Comparison of ENCODE assay signal across 12 cellular contexts in the genomic region with DNA sequence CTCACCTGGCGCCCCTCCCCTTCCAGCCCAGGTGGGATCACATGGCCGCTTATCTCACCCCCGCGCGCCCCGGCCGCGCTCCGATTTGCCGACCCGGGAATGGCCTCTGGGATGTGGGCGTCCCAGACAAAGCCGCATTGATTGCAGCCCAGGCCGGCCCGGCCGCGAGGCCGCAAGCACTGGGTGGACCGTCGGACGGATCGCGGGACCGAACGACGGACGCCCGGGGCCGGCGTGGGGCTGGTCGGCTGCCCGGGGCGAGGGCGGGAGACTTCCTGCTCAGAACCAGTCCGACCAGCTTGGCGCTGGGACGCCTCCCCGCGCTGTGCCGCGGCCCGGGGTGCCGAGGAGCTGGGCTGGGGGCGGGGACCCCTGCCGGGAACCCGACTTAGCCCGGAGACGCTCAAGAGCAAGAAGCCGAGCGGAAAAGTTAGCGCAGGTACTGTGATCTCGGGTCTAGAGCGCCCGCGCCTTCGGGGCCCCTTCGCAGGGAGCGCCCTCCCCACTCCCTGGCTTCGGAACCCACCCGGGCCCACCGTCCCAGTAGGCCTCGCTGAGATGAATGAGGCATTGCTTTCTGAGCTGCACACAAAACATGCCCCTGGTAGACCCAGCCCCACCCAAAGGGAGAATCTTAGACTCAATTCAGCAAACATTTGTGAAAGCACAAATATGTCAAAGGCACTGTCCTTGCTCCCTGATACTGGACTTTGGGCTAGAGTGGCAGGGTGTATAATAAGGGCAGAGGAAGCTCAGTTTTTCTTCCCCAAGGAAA. TPM values are rescaled to one million over a fixed set of nuclear protein-coding genes. Genes with fewer than 3 reads are reported as not detected.
A peak's percentile ranks its signal among the peaks of the same experiment; 100 is the strongest.
DNase-seq lines count a peak whose midpoint lies in the region; ATAC-seq and TF ChIP-seq lines count a peak whose summit lies in the region.
"Had no signal": no experiment of that assay in that cellular context is flagged by ENCODE, and none has a peak within 500 bp of the region (broad histone marks: within the 10 kb centered on the region; RNA-seq: fewer than 3 reads in every experiment).

No MANE protein-coding gene starts in this region.

- ATAC-seq in psoas muscle (peak in 3 of 4 donors; percentile 7 to 17 (median 15)), HG02973 (IDR thresholded peaks at IDR 0.05; ENCODE audit: unreplicated experiment) (no peak)

- H3K27me3 ChIP-seq in Peyer's patch (no peaks in the 10 kb centered on the region), iPS DF 6.9 (ENCODE audit: control insufficient read depth, insufficient read depth, low read length) (peaks cover 1% of the 10 kb centered on the region; the same call in 1 of the 2 replicates), psoas muscle (ENCODE audit: insufficient read depth in 3 of 3, low read length in 2 of 3) (peaks cover 0 to 11% (median 6%) of the 10 kb centered on the region in 3 donors)

- no CpG with 5 or more reads among the region's 62 CpGs for WGBS in iPS DF 6.9 (ENCODE audit: insufficient coverage, insufficient read length)
- WGBS in psoas muscle, 3 donors = 37 to 42% (median 40%) methylated on average over 37 to 62 of the region's 62 CpGs

- H3K27ac ChIP-seq in Peyer's patch = peak overlapping the region in 3 of 4 donors; percentile 82 to 96 (median 93)
- H3K27ac ChIP-seq in iPS DF 6.9 (ENCODE audit: low read length) = no peak overlapping the region
- no peak overlapping the region for H3K27ac ChIP-seq in psoas muscle

- H3K36me3 ChIP-seq in Peyer's patch (no peaks in the 10 kb centered on the region), iPS DF 6.9 (ENCODE audit: control insufficient read depth, insufficient read depth, low read length) (no peaks in the 10 kb centered on the region), psoas muscle (ENCODE audit: insufficient read depth in 1 of 2, low read depth in 1 of 2) (no peaks in the 10 kb centered on the region)

- peak; percentile 83 to 85 for TF ChIP-seq POLR2A in Peyer's patch (IDR thresholded peaks at IDR 0.05)

- H3K4me3 ChIP-seq in Peyer's patch = peak overlapping the region; percentile 22 to 77 (median 54)
- H3K4me3 ChIP-seq in iPS DF 6.9 (ENCODE audit: low read length) = peak overlapping the region; percentile 42; the same call in 1 of the 2 replicates
- no peak overlapping the region for H3K4me3 ChIP-seq in psoas muscle

- DNase-seq in HPDE6-E6E7 (ENCODE audit: extremely low spot score) (peak; percentile 58), Peyer's patch (peak in 2 of 3 donors; percentile 78 to 90), iPS DF 6.9 (ENCODE audit: low read depth, low spot score) (peak; percentile 35), psoas muscle (no peak), DMS 273 treated with DMSO at 0.1 percent for 48 hours (lab: John Stamatoyannopoulos, UW) (no peak), epidermal melanocyte (ENCODE audit: insufficient read length, low spot score) (no peak)
- DNase-seq in activated effector memory CD4-positive, alpha-beta T cell treated with Interleukin-2 at 50 U/mL for 16 hours = no peak

- H3K9me3 ChIP-seq in Peyer's patch (no peaks in the 10 kb centered on the region), iPS DF 6.9 (ENCODE audit: control insufficient read depth, insufficient read depth, low read length) (no peaks in the 10 kb centered on the region), psoas muscle (no peaks in the 10 kb centered on the region)

- H3K4me1 ChIP-seq in Peyer's patch = peaks cover 0 to 17% (median 3%) of the 10 kb centered on the region in 4 donors
- peaks cover 5% of the 10 kb centered on the region for H3K4me1 ChIP-seq in iPS DF 6.9 (ENCODE audit: control insufficient read depth, insufficient read depth, low read length)
- H3K4me1 ChIP-seq in psoas muscle = no peaks in the 10 kb centered on the region

- intact Hi-C loops in psoas muscle (cut with DNase I) = no loop called here

- TF ChIP-seq CTCF in Peyer's patch (IDR thresholded peaks at IDR 0.05) (no peak), psoas muscle (IDR thresholded peaks at IDR 0.05) (no peak)

RNA-seq across cellular contexts. Expression of gene LAD1, which starts 0.4 kb away (rescaled TPM):
- total RNA-seq in Peyer's patch = 100 to 1,000 TPM; 106 to 224 (median 192) TPM
- total RNA-seq in psoas muscle = 10 to 100 TPM in 2 of 4 donors, 1 to 10 TPM in 1, under 1 TPM in 1; 0.92 to 17.7 (median 6.0) TPM
- 1 to 10 TPM in 2 of 3 donors, under 1 TPM in 1; 0.23 to 7.4 (median 5.4) TPM for polyA plus RNA-seq in psoas muscle
- total RNA-seq: dermis microvascular lymphatic vessel endothelial cell, NCI-H460, temporal lobe had no signal

RNA-seq across cellular contexts. Expression of gene TNNI1, which starts 22.0 kb away (rescaled TPM):
- total RNA-seq in Peyer's patch (under 1 TPM in 1 of 4 donors, not detected in 3; 0.13 TPM), psoas muscle (1,000 to 10,000 TPM; 2,137 to 4,600 (median 3,389) TPM)
- 1,000 to 10,000 TPM in 2 of 3 donors, 100 to 1,000 TPM in 1; 734 to 2,687 (median 2,500) TPM for polyA plus RNA-seq in psoas muscle
- total RNA-seq: dermis microvascular lymphatic vessel endothelial cell, NCI-H460, renal cortical epithelial cell, temporal lobe had no signal

RNA-seq across cellular contexts. Expression of gene TNNT2, which starts 22.1 kb away (rescaled TPM):
- total RNA-seq in Peyer's patch (1 to 10 TPM in 1 of 4 donors, under 1 TPM in 1, not detected in 2; 0.40 to 3.7 TPM), psoas muscle (10 to 100 TPM in 1 of 4 donors, 1 to 10 TPM in 3; 4.3 to 26.6 (median 6.1) TPM)
- polyA plus RNA-seq in psoas muscle = 1 to 10 TPM in 2 of 3 donors, under 1 TPM in 1; 0.52 to 5.9 (median 4.3) TPM
- total RNA-seq: dermis microvascular lymphatic vessel endothelial cell, NCI-H460 had no signal

Comparison
In these comparisons a context has a peak if more than half of its experiments do, and no peak if none do; other contexts are left out.
1. DNase-seq: peak in HPDE6-E6E7 (single experiment), Peyer's patch (2 of 3) and iPS DF 6.9 (single experiment); none in psoas muscle (0 of 2), activated effector memory CD4-positive, alpha-beta T cell treated with Interleukin-2 at 50 U/mL for 16 hours (single experiment), DMS 273 treated with DMSO at 0.1 percent for 48 hours (single experiment) and epidermal melanocyte (single experiment).
2. H3K27ac ChIP-seq: peak in Peyer's patch (3 of 4); none in iPS DF 6.9 (single experiment) and psoas muscle (single experiment).
3. RNA of gene LAD1, which starts 0.4 kb away (total RNA-seq): 106 to 224 TPM in Peyer's patch; 0.92 to 17.7 TPM in psoas muscle; every median in the first group is over 4 times any median in the second.
4. RNA of gene TNNI1, which starts 22.0 kb away (total RNA-seq): 2,137 to 4,600 TPM in psoas muscle; 0.13 TPM in Peyer's patch; every median in the first group is over 1,000 times any median in the second.